In the genomic region with DNA sequence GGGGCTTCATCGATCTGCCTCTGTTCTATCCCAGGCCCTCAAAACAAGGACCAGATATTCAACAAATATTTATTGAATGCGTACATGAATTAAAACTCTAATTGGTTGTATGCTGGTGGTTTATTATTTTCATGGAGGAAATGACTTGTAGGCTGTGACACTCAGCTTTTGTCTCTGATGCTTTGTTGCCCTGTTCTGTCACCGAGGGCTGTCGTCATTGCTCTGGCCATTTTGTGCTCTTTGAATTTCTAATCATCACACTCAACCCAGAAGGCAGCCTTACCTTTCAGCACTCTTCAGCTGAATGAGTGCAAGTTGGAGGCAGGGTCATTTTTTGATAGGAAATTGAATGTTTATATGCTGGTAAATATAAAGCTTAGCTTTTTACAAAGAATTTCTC, we compare ENCODE assay signal across 24 cellular contexts. TPM values are rescaled to one million over a fixed set of nuclear protein-coding genes. Genes with fewer than 3 reads are reported as not detected.
DNase-seq lines count a peak whose midpoint lies in the region; ATAC-seq and TF ChIP-seq lines count a peak whose summit lies in the region.
"Had no signal": no experiment of that assay in that cellular context is flagged by ENCODE, and none has a peak within 500 bp of the region (broad histone marks: within the 10 kb centered on the region; RNA-seq: fewer than 3 reads in every experiment).

No MANE protein-coding gene starts in this region.

- no peak overlapping the region for H3K4me3 ChIP-seq in coronary artery
- H3K4me3 ChIP-seq in smooth muscle cell, result no peak overlapping the region
- H3K4me3 ChIP-seq: esophagus squamous epithelium, psoas muscle, tibial artery had no signal

- H3K9ac ChIP-seq in smooth muscle cell (ENCODE audit: low read depth), result no peak overlapping the region

- no peaks in the 10 kb centered on the region for H3K36me3 ChIP-seq in smooth muscle cell (ENCODE audit: low read depth)

- H2AFZ ChIP-seq in smooth muscle cell (ENCODE audit: low read depth), result peak overlapping the region; percentile 83

- no peaks in the 10 kb centered on the region for H3K27me3 ChIP-seq in smooth muscle cell (ENCODE audit: low read depth)
- H3K27me3 ChIP-seq: esophagus squamous epithelium, tibial artery had no signal

- TF ChIP-seq CTCF in coronary artery (IDR thresholded peaks at IDR 0.05) (no peak), smooth muscle cell (IDR thresholded peaks at IDR 0.05; ENCODE audit: borderline replicate concordance, insufficient read depth, poor library complexity, severe bottlenecking) (no peak)

- H3F3A ChIP-seq in smooth muscle cell (ENCODE audit: low read depth), result no peaks in the 10 kb centered on the region

- peaks cover 48% of the 10 kb centered on the region for H3K36me3 Mint-ChIP-seq in activated naive CD4-positive, alpha-beta T cell treated with anti-CD3 and anti-CD28 coated beads, Interleukin-2, amount 10 ng/mL, durations not matched to agents 7 days and 5 days
- H3K36me3 Mint-ChIP-seq in T-helper 17 cell (ENCODE audit: low read depth), result peaks cover 18% of the 10 kb centered on the region

- 89% methylated on average over 4 of the region's 4 CpGs for WGBS in smooth muscle cell (ENCODE audit: low lambda C conversion rate)

- H3K9me3 ChIP-seq in T-helper 17 cell (ENCODE audit: control insufficient read depth, low read length, poor library complexity, severe bottlenecking), result no peaks in the 10 kb centered on the region
- H3K9me3 ChIP-seq in smooth muscle cell (replicated peaks; ENCODE audit: low read depth), result no peaks in the 10 kb centered on the region
- H3K9me3 ChIP-seq: esophagus squamous epithelium, psoas muscle, tibial artery had no signal

- H3K4me1 ChIP-seq in smooth muscle cell (ENCODE audit: low read depth), result no peaks in the 10 kb centered on the region
- H3K4me1 ChIP-seq: esophagus squamous epithelium, psoas muscle, tibial artery had no signal

- H3K79me2 ChIP-seq in smooth muscle cell (ENCODE audit: low read depth), result no peaks in the 10 kb centered on the region

- no peak overlapping the region for H3K4me2 ChIP-seq in smooth muscle cell

- no peak overlapping the region for H3K4me3 Mint-ChIP-seq in activated naive CD4-positive, alpha-beta T cell treated with anti-CD3 and anti-CD28 coated beads, Interleukin-2, amount 10 ng/mL, durations not matched to agents 7 days and 5 days
- H3K4me3 Mint-ChIP-seq in T-helper 17 cell, result no peak overlapping the region
- H3K4me3 Mint-ChIP-seq: nephron progenitor cell had no signal

- in situ Hi-C loops in G401 (cut with HindIII; ENCODE audit: low sequenced_read_pairs), result no loop called here

- peaks cover 22% of the 10 kb centered on the region for H3K4me1 Mint-ChIP-seq in activated naive CD4-positive, alpha-beta T cell treated with anti-CD3 and anti-CD28 coated beads, Interleukin-2, amount 10 ng/mL, durations not matched to agents 7 days and 5 days
- peaks cover 28% of the 10 kb centered on the region for H3K4me1 Mint-ChIP-seq in T-helper 17 cell

- H3K27ac Mint-ChIP-seq in activated naive CD4-positive, alpha-beta T cell treated with anti-CD3 and anti-CD28 coated beads, Interleukin-2, amount 10 ng/mL, durations not matched to agents 7 days and 5 days, result peak overlapping the region; percentile 67
- peak overlapping the region; percentile 84 for H3K27ac Mint-ChIP-seq in T-helper 17 cell

- DNase-seq in activated naive CD4-positive, alpha-beta T cell treated with anti-CD3 and anti-CD28 coated beads, Interleukin-2, amount 10 ng/mL, durations not matched to agents 7 days and 5 days, result no peak
- no peak for DNase-seq in activated naive CD4-positive, alpha-beta T cell (lab: John Stamatoyannopoulos, UW)
- DNase-seq in T-helper 17 cell, result no peak
- DNase-seq in coronary artery (ENCODE audit: low spot score), result peak; percentile 11
- DNase-seq in smooth muscle cell (lab: John Stamatoyannopoulos, UW; ENCODE audit: unreplicated experiment), result no peak
- no peak for DNase-seq in G401 (ENCODE audit: low spot score)
- no peak for DNase-seq in LoVo (ENCODE audit: low spot score)
- DNase-seq in NCI-H187 treated with DMSO at 0.1 percent for 48 hours (lab: John Stamatoyannopoulos, UW), result no peak
- DNase-seq: aorta; DMS 273 treated with DMSO at 0.1 percent for 48 hours; effector CD8-positive, alpha-beta T cell; esophagus squamous epithelium; left colon; mesendoderm; MM.1S; NCI-H146; NCI-H748 treated with DMSO at 0.1 percent for 48 hours; nephron progenitor cell; psoas muscle; stimulated activated CD4-positive, alpha-beta T cell treated with anti-CD3 and anti-CD28 coated beads, Interleukin-1b, Interleukin-23, amount 100 ng/mL, for 48 hours; stimulated activated naive CD4-positive, alpha-beta T cell had no signal

- CTCF ChIA-PET in activated naive CD4-positive, alpha-beta T cell treated with anti-CD3 and anti-CD28 coated beads, Interleukin-2, amount 10 ng/mL, durations not matched to agents 7 days and 5 days (lab: Charles Lee), result interaction anchor here (1.2 to 1.6 kb wide), 3 partner anchors 8 to 97 kb away, joined by 3 to 4 read pairs (median 4); no protein-coding TSS in a partner anchor

- H4K20me1 ChIP-seq in smooth muscle cell (ENCODE audit: low read depth), result no peaks in the 10 kb centered on the region

- no peak for ATAC-seq in T-helper 17 cell
- ATAC-seq: left colon, psoas muscle had no signal

- no peaks in the 10 kb centered on the region for H3K9me3 Mint-ChIP-seq in activated naive CD4-positive, alpha-beta T cell treated with anti-CD3 and anti-CD28 coated beads, Interleukin-2, amount 10 ng/mL, durations not matched to agents 7 days and 5 days
- H3K9me3 Mint-ChIP-seq: IgD-negative memory B cell had no signal

- H3K27ac ChIP-seq in coronary artery (no peak overlapping the region), smooth muscle cell (ENCODE audit: low read depth) (no peak overlapping the region)
- H3K27ac ChIP-seq: C4-2B, esophagus squamous epithelium, psoas muscle, tibial artery had no signal

- no peaks in the 10 kb centered on the region for H3K27me3 Mint-ChIP-seq in activated naive CD4-positive, alpha-beta T cell treated with anti-CD3 and anti-CD28 coated beads, Interleukin-2, amount 10 ng/mL, durations not matched to agents 7 days and 5 days
- no peaks in the 10 kb centered on the region for H3K27me3 Mint-ChIP-seq in T-helper 17 cell
- H3K27me3 Mint-ChIP-seq: IgD-negative memory B cell had no signal

RNA-seq across cellular contexts. Expression of gene SRGN, which starts 14.5 kb away (rescaled TPM):
- 100 to 1,000 TPM; 382 to 467 TPM for total RNA-seq in T-helper 17 cell
- total RNA-seq in smooth muscle cell, result not detected in 2 replicates
- not detected in 2 replicates for polyA plus RNA-seq in smooth muscle cell
- 0.34 and 0.43 TPM in 2 replicates for total RNA-seq in G401 (2014; rRNA removed; shearing (Covaris generic))

RNA-seq across cellular contexts. Expression of gene VPS26A, which starts 21.5 kb away (rescaled TPM):
- total RNA-seq in T-helper 17 cell, result 10 to 100 TPM; 28.7 to 36.7 TPM
- total RNA-seq in smooth muscle cell, result 28.3 and 46.7 TPM in 2 replicates
- 36.8 and 45.4 TPM in 2 replicates for polyA plus RNA-seq in smooth muscle cell
- total RNA-seq in G401 (2014; rRNA removed; shearing (Covaris generic)), result 23.9 and 29.7 TPM in 2 replicates

Comparison
In these comparisons a context has a peak if more than half of its experiments do, and no peak if none do; other contexts are left out.
1. RNA of gene SRGN, which starts 14.5 kb away (total RNA-seq): 382 to 467 TPM in T-helper 17 cell; 0.34 to 0.43 TPM in G401 and not detected in smooth muscle cell; every median in the first group is over 100 times any median in the second.